15 cellular contexts compared by ENCODE assay signal in genomic region chr15:81184188-81184587, GRCh38. TPM values are rescaled to one million over a fixed set of nuclear protein-coding genes. Genes with fewer than 3 reads are reported as not detected.
A peak's percentile ranks its signal among the peaks of the same experiment; 100 is the strongest.
DNase-seq lines count a peak whose midpoint lies in the region; ATAC-seq lines count a peak whose summit lies in the region.
"Had no signal": no experiment of that assay in that cellular context is flagged by ENCODE, and none has a peak within 500 bp of the region (broad histone marks: within the 10 kb centered on the region; RNA-seq: fewer than 3 reads in every experiment).

No MANE protein-coding gene starts in this region.

- no peak overlapping the region for H3K4me3 Mint-ChIP-seq in activated naive CD8-positive, alpha-beta T cell treated with anti-CD3 and anti-CD28 coated beads, Interleukin-2, amount 50 U/mL, for 24 hours
- no peak overlapping the region for H3K4me3 Mint-ChIP-seq in stimulated activated naive CD8-positive, alpha-beta T cell treated with anti-CD3 and anti-CD28 coated beads, Interleukin-15, amount 100 ng/mL, for 72 hours
- H3K4me3 Mint-ChIP-seq: activated T-cell treated with anti-CD3 and anti-CD28 coated beads, Interleukin-2, amount 50 U/mL, for 24 hours; CD4-positive, alpha-beta T cell; HFFc6; stimulated activated effector memory CD8-positive, alpha-beta T cell treated with anti-CD3 and anti-CD28 coated beads, Interleukin-12 subunit alpha, Interleukin-12 subunit beta, amount 100 ng/mL, for 72 hours had no signal

- H3K4me1 Mint-ChIP-seq in activated naive CD8-positive, alpha-beta T cell treated with anti-CD3 and anti-CD28 coated beads, Interleukin-2, amount 50 U/mL, for 24 hours: peaks cover 12% of the 10 kb centered on the region
- H3K4me1 Mint-ChIP-seq in stimulated activated naive CD8-positive, alpha-beta T cell treated with anti-CD3 and anti-CD28 coated beads, Interleukin-15, amount 100 ng/mL, for 72 hours: peaks cover 18% of the 10 kb centered on the region
- H3K4me1 Mint-ChIP-seq: stimulated activated effector memory CD8-positive, alpha-beta T cell treated with anti-CD3 and anti-CD28 coated beads, Interleukin-12 subunit alpha, Interleukin-12 subunit beta, amount 100 ng/mL, for 72 hours had no signal

- intact Hi-C loops in left ventricle myocardium superior (cut with micrococcal nuclease): no loop called here

- peak; percentile 77 for DNase-seq in GM03348 (ENCODE audit: low spot score)
- DNase-seq in activated naive CD8-positive, alpha-beta T cell treated with anti-CD3 and anti-CD28 coated beads, Interleukin-2, amount 50 U/mL, for 24 hours: no peak
- no peak for DNase-seq in left ventricle myocardium superior
- DNase-seq in stimulated activated naive CD8-positive, alpha-beta T cell treated with anti-CD3 and anti-CD28 coated beads, Interleukin-15, amount 100 ng/mL, for 72 hours: no peak
- DNase-seq: activated T-cell treated with anti-CD3 and anti-CD28 coated beads, Interleukin-2, amount 50 U/mL, for 24 hours; CD4-positive, alpha-beta T cell; HFFc6; NCI-H2107; NK-92 treated with Interleukin-12 subunit alpha and Interleukin-12 subunit beta, amount 100 ng/mL, for 24 hours; WERI-Rb-1 had no signal

- no peaks in the 10 kb centered on the region for H3K9me3 Mint-ChIP-seq in activated naive CD8-positive, alpha-beta T cell treated with anti-CD3 and anti-CD28 coated beads, Interleukin-2, amount 50 U/mL, for 24 hours
- no peaks in the 10 kb centered on the region for H3K9me3 Mint-ChIP-seq in stimulated activated naive CD8-positive, alpha-beta T cell treated with anti-CD3 and anti-CD28 coated beads, Interleukin-15, amount 100 ng/mL, for 72 hours
- H3K9me3 Mint-ChIP-seq: activated T-cell treated with anti-CD3 and anti-CD28 coated beads, Interleukin-2, amount 50 U/mL, for 24 hours; CD4-positive, alpha-beta T cell; HFFc6; stimulated activated effector memory CD8-positive, alpha-beta T cell treated with anti-CD3 and anti-CD28 coated beads, Interleukin-12 subunit alpha, Interleukin-12 subunit beta, amount 100 ng/mL, for 72 hours had no signal

- no peaks in the 10 kb centered on the region for H3K36me3 Mint-ChIP-seq in activated naive CD8-positive, alpha-beta T cell treated with anti-CD3 and anti-CD28 coated beads, Interleukin-2, amount 50 U/mL, for 24 hours (ENCODE audit: low read depth)
- H3K36me3 Mint-ChIP-seq: stimulated activated effector memory CD8-positive, alpha-beta T cell treated with anti-CD3 and anti-CD28 coated beads, Interleukin-12 subunit alpha, Interleukin-12 subunit beta, amount 100 ng/mL, for 72 hours had no signal

- H3K27me3 Mint-ChIP-seq in activated naive CD8-positive, alpha-beta T cell treated with anti-CD3 and anti-CD28 coated beads, Interleukin-2, amount 50 U/mL, for 24 hours: peaks cover 32% of the 10 kb centered on the region
- peaks cover 60% of the 10 kb centered on the region for H3K27me3 Mint-ChIP-seq in stimulated activated naive CD8-positive, alpha-beta T cell treated with anti-CD3 and anti-CD28 coated beads, Interleukin-15, amount 100 ng/mL, for 72 hours

- ATAC-seq in activated naive CD8-positive, alpha-beta T cell treated with anti-CD3 and anti-CD28 coated beads, Interleukin-2, amount 50 U/mL, for 24 hours: peak; percentile 22
- ATAC-seq in left ventricle myocardium superior (peak; percentile 48), GM18861 (IDR thresholded peaks at IDR 0.05; ENCODE audit: unreplicated experiment) (no peak), HG02981 (IDR thresholded peaks at IDR 0.05; ENCODE audit: unreplicated experiment) (no peak), HG03139 (IDR thresholded peaks at IDR 0.05; ENCODE audit: unreplicated experiment) (no peak), HG02840 (IDR thresholded peaks at IDR 0.05; ENCODE audit: low FRiP score, unreplicated experiment) (no peak)
- ATAC-seq in stimulated activated naive CD8-positive, alpha-beta T cell treated with anti-CD3 and anti-CD28 coated beads, Interleukin-15, amount 100 ng/mL, for 72 hours: peak; percentile 43
- ATAC-seq: stimulated activated effector memory CD8-positive, alpha-beta T cell treated with anti-CD3 and anti-CD28 coated beads, Interleukin-12 subunit alpha, Interleukin-12 subunit beta, amount 100 ng/mL, for 72 hours had no signal

- H3K27ac Mint-ChIP-seq in activated naive CD8-positive, alpha-beta T cell treated with anti-CD3 and anti-CD28 coated beads, Interleukin-2, amount 50 U/mL, for 24 hours: no peak overlapping the region
- no peak overlapping the region for H3K27ac Mint-ChIP-seq in stimulated activated naive CD8-positive, alpha-beta T cell treated with anti-CD3 and anti-CD28 coated beads, Interleukin-15, amount 100 ng/mL, for 72 hours
- H3K27ac Mint-ChIP-seq: activated T-cell treated with anti-CD3 and anti-CD28 coated beads, Interleukin-2, amount 50 U/mL, for 24 hours; CD4-positive, alpha-beta T cell; HFFc6; stimulated activated effector memory CD8-positive, alpha-beta T cell treated with anti-CD3 and anti-CD28 coated beads, Interleukin-12 subunit alpha, Interleukin-12 subunit beta, amount 100 ng/mL, for 72 hours had no signal

RNA-seq across cellular contexts. Expression of gene IL16, which starts 12.5 kb away (rescaled TPM):
- 5.5 TPM for total RNA-seq in left ventricle myocardium superior
- total RNA-seq: HFFc6 had no signal

RNA-seq across cellular contexts. Expression of gene CFAP161, which starts 50.1 kb away (rescaled TPM):
- 0.94 TPM for total RNA-seq in left ventricle myocardium superior
- total RNA-seq: CD4-positive, alpha-beta T cell had no signal

Comparison
In these comparisons a context has a peak if more than half of its experiments do, and no peak if none do; other contexts are left out.
1. ATAC-seq: peak in activated naive CD8-positive, alpha-beta T cell treated with anti-CD3 and anti-CD28 coated beads, Interleukin-2, amount 50 U/mL, for 24 hours (single experiment), left ventricle myocardium superior (single experiment) and stimulated activated naive CD8-positive, alpha-beta T cell treated with anti-CD3 and anti-CD28 coated beads, Interleukin-15, amount 100 ng/mL, for 72 hours (single experiment); none in GM18861 (single experiment), HG02981 (single experiment), HG03139 (single experiment) and HG02840 (single experiment).